ENCODE assay signal across 12 cellular contexts in genomic region chr4:82984459-82984858, GRCh38. TPM values are rescaled to one million over a fixed set of nuclear protein-coding genes. Genes with fewer than 3 reads are reported as not detected.
A peak's percentile ranks its signal among the peaks of the same experiment; 100 is the strongest.
DNase-seq lines count a peak whose midpoint lies in the region.
"Had no signal": no experiment of that assay in that cellular context is flagged by ENCODE, and none has a peak within 500 bp of the region (broad histone marks: within the 10 kb centered on the region; RNA-seq: fewer than 3 reads in every experiment).

No MANE protein-coding gene starts in this region.

- 60% methylated on average over 1 of the region's 4 CpGs for WGBS in mesenchymal stem cell

- no peak overlapping the region for H3K23ac ChIP-seq in mesenchymal stem cell (ENCODE audit: low read length in 2 of 2)

- H3K27me3 ChIP-seq in mesenchymal stem cell (ENCODE audit: control insufficient read depth in 1 of 2, insufficient read depth in 1 of 2, low read length in 2 of 2): no peaks in the 10 kb centered on the region
- H3K27me3 ChIP-seq: adrenal gland, neutrophil had no signal

- no peaks in the 10 kb centered on the region for H3K9me3 ChIP-seq in mesenchymal stem cell (ENCODE audit: control insufficient read depth, low read length)
- H3K9me3 ChIP-seq: adrenal gland, neutrophil had no signal

- H3K36me3 ChIP-seq in mesenchymal stem cell (ENCODE audit: control insufficient read depth in 1 of 2, insufficient read depth in 2 of 2, low read depth in 1 of 2, low read length in 2 of 2): peaks cover 0 to 16% of the 10 kb centered on the region in 2 experiments
- H3K36me3 ChIP-seq: adrenal gland had no signal

- no peak overlapping the region for H3K4me3 ChIP-seq in Jurkat, Clone E6-1 (ENCODE audit: low read length)
- H3K4me3 ChIP-seq in mesenchymal stem cell (ENCODE audit: insufficient read depth in 1 of 2, low read depth in 1 of 2, low read length in 2 of 2): no peak overlapping the region
- H3K4me3 ChIP-seq: adrenal gland had no signal

- H3K18ac ChIP-seq in mesenchymal stem cell (ENCODE audit: low read depth in 1 of 2, low read length in 2 of 2): no peak overlapping the region

- no peak overlapping the region for H2BK120ac ChIP-seq in mesenchymal stem cell (ENCODE audit: low read depth, low read length)

- H3K27ac ChIP-seq in mesenchymal stem cell (ENCODE audit: low read length, poor library complexity, severe bottlenecking) (no peak overlapping the region), caudate nucleus (ENCODE audit: low read depth, low read length) (no peak overlapping the region)
- H3K27ac ChIP-seq: 22Rv1, adrenal gland, neutrophil had no signal

- peak overlapping the region; percentile 24 for H3K9ac ChIP-seq in mesenchymal stem cell (ENCODE audit: low read length)

- H3K4me1 ChIP-seq in mesenchymal stem cell (ENCODE audit: control insufficient read depth, insufficient read depth, low read depth, low read length): no peaks in the 10 kb centered on the region

- H2BK12ac ChIP-seq in mesenchymal stem cell (ENCODE audit: low read length in 2 of 2): no peak overlapping the region

- DNase-seq in DMS53 (lab: John Stamatoyannopoulos, UW) (peak; percentile 18), DMS53 treated with DMSO at 0.1 percent for 48 hours (lab: John Stamatoyannopoulos, UW; ENCODE audit: unreplicated experiment) (no peak), astrocyte of the hippocampus (ENCODE audit: low read depth, low spot score) (peak; percentile 67), mesenchymal stem cell (peak; percentile 89), caudate nucleus (lab: John Stamatoyannopoulos, UW) (no peak), inferior parietal cortex (ENCODE audit: extremely low spot score) (no peak), posterior vena cava (ENCODE audit: low spot score) (no peak)
- peak; percentile 35 for DNase-seq in Jurkat, Clone E6-1 (ENCODE audit: low read depth, low spot score)
- DNase-seq: NCI-H524 had no signal

- no peak overlapping the region for H3K14ac ChIP-seq in mesenchymal stem cell (ENCODE audit: low read length in 2 of 2)

- no peak overlapping the region for H2BK15ac ChIP-seq in mesenchymal stem cell (ENCODE audit: low read depth, poor library complexity, severe bottlenecking)

- intact Hi-C loops in posterior vena cava (cut with DNase I): no loop called here

- H2AK5ac ChIP-seq in mesenchymal stem cell (ENCODE audit: low read length, severe bottlenecking): no peak overlapping the region

- no peak overlapping the region for H4K91ac ChIP-seq in mesenchymal stem cell (ENCODE audit: low read length)

- no peak overlapping the region for H3K4me2 ChIP-seq in mesenchymal stem cell (ENCODE audit: low read length, poor library complexity, severe bottlenecking)

- H3K4ac ChIP-seq in mesenchymal stem cell (ENCODE audit: low read depth in 1 of 2, low read length in 2 of 2): no peak overlapping the region

- H2BK5ac ChIP-seq in mesenchymal stem cell (ENCODE audit: low read depth, low read length, poor library complexity, severe bottlenecking): no peak overlapping the region

- no peak overlapping the region for H4K8ac ChIP-seq in mesenchymal stem cell (ENCODE audit: low read length)

- H3K79me1 ChIP-seq in mesenchymal stem cell (replicated peaks; ENCODE audit: low read length, poor library complexity, severe bottlenecking): peaks cover 8% of the 10 kb centered on the region

- no peak overlapping the region for H2AFZ ChIP-seq in mesenchymal stem cell (ENCODE audit: low read depth, low read length)

RNA-seq across cellular contexts. Expression of gene LIN54, which starts 26.2 kb away (rescaled TPM):
- polyA plus RNA-seq in Jurkat, Clone E6-1 (2012; ENCODE audit: insufficient read depth, insufficient read length): 16.3 TPM
- polyA plus RNA-seq in mesenchymal stem cell (2013, experiment 1 of 2): 8.7 TPM
- polyA plus RNA-seq in mesenchymal stem cell (2013, experiment 2 of 2): 8.6 TPM
- total RNA-seq in posterior vena cava: 1 to 10 TPM; 8.3 to 9.0 TPM

RNA-seq across cellular contexts. Expression of gene COPS4, which starts 50.5 kb away (rescaled TPM):
- polyA plus RNA-seq in Jurkat, Clone E6-1 (2012; ENCODE audit: insufficient read depth, insufficient read length): 87.6 TPM
- 41.8 TPM for polyA plus RNA-seq in mesenchymal stem cell (2013, experiment 1 of 2)
- 42.4 TPM for polyA plus RNA-seq in mesenchymal stem cell (2013, experiment 2 of 2)
- total RNA-seq in posterior vena cava: 10 to 100 TPM; 36.2 to 39.5 TPM

Comparison
In these comparisons a context has a peak if more than half of its experiments do, and no peak if none do; other contexts are left out.
1. DNase-seq: peak in DMS53 (single experiment), Jurkat, Clone E6-1 (single experiment), astrocyte of the hippocampus (single experiment) and mesenchymal stem cell (single experiment); none in DMS53 treated with DMSO at 0.1 percent for 48 hours (single experiment), caudate nucleus (0 of 61), inferior parietal cortex (single experiment) and posterior vena cava (single experiment).